In the genomic region with DNA sequence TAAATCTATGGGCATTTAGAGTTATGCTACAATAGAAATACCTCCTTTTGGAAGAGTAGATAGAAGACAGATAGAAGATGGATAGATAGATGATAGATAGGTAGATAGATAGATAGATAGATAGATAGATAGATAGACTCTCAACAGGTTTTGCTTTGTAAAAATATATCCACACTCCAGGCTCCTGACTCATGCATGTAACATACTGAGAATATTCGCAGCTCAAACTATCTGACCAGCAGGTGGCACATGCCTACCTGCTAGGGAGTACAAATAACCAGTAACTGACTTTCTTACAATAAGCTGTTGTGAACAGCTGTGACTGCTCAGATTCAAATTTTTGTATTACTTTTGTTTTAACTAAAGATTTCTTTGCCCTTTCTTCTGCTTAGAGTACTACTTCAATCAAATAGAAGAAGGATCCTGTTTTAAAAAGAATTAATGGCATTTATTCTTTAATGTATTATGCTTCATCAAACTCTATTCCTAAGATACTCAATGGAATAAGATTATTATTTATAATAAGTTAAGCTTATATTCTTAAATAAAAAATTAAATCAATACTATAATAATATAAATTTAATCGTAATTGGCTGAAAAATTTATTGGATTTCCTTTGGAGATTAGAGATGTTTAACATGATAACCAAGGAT, we compare ENCODE assay signal across 8 cellular contexts. TPM values are rescaled to one million over a fixed set of nuclear protein-coding genes. Genes with fewer than 3 reads are reported as not detected.
DNase-seq lines count a peak whose midpoint lies in the region; ATAC-seq and TF ChIP-seq lines count a peak whose summit lies in the region.

No MANE protein-coding gene starts in this region.

- H3K27ac ChIP-seq in psoas muscle, result no peak overlapping the region

- H3K4me3 ChIP-seq in psoas muscle, result no peak overlapping the region

- intact Hi-C loops in psoas muscle (cut with DNase I), result no loop called here

- no peaks in the 10 kb centered on the region for H3K4me1 ChIP-seq in psoas muscle

- POLR2A ChIA-PET in HEK293T (lab: Yijun Ruan, JAX), result interaction anchor here (0.5 to 1.1 kb wide), 2 partner anchors 16 to 127 kb away, joined by 3 to 8 read pairs; a partner anchor contains a TSS

- CTCF ChIA-PET in HEK293T (lab: Yijun Ruan, JAX), result interaction anchor here (0.7 to 1.5 kb wide), 9 partner anchors 15 to 359 kb away, joined by 3 to 13 read pairs (median 8); a partner anchor contains a TSS

- no peaks in the 10 kb centered on the region for H3K27me3 ChIP-seq in psoas muscle (ENCODE audit: insufficient read depth in 3 of 3, low read length in 2 of 3)

- TF ChIP-seq CTCF in psoas muscle (IDR thresholded peaks at IDR 0.05), result peak; percentile 25

- H3K9me3 ChIP-seq in psoas muscle, result no peaks in the 10 kb centered on the region

- WGBS in psoas muscle, 3 donors, result 14 to 22% (median 17%) methylated on average over 2 of the region's 2 CpGs

- peak; percentile 4 to 9 for DNase-seq in activated CD4-positive, alpha-beta T cell treated with anti-CD3 and anti-CD28 coated beads for 4 hours
- DNase-seq in activated CD4-positive, alpha-beta T cell treated with anti-CD3 and anti-CD28 coated beads for 1 hour, result no peak
- DNase-seq in HEK293T (ENCODE audit: extremely low spot score) (peak; percentile 41), LoVo (ENCODE audit: low spot score) (peak; percentile 74), T follicular helper cell (ENCODE audit: low read depth) (peak; percentile 3), psoas muscle (no peak)
- no peak for DNase-seq in activated CD8-positive, alpha-beta memory T cell treated with anti-CD3 and anti-CD28 coated beads, Interleukin-2, amount 50 U/mL, for 48 hours

- no peaks in the 10 kb centered on the region for H3K36me3 ChIP-seq in psoas muscle (ENCODE audit: insufficient read depth in 1 of 2, low read depth in 1 of 2)

- ATAC-seq in esophagus mucosa (peak; percentile 82), psoas muscle (no peak)

TF ChIP-seq in HEK293T, 16 proteins besides CTCF, POLR2A, EP300 and RAD21:
- no peak for TF ChIP-seq HDGF (IDR thresholded peaks at IDR 0.05; ENCODE audit: borderline replicate concordance)
- no peak for TF ChIP-seq CTBP1 (IDR thresholded peaks at IDR 0.05; ENCODE audit: borderline replicate concordance)
- no peak for TF ChIP-seq BHLHE40 (IDR thresholded peaks at IDR 0.05; ENCODE audit: borderline replicate concordance)
- no peak for TF ChIP-seq LEF1 (IDR thresholded peaks at IDR 0.05; ENCODE audit: borderline replicate concordance)
- no peak for TF ChIP-seq ARNT (IDR thresholded peaks at IDR 0.05)
- no peak for TF ChIP-seq ELF4 (IDR thresholded peaks at IDR 0.05)
- TF ChIP-seq FOXM1 (IDR thresholded peaks at IDR 0.05; ENCODE audit: borderline replicate concordance), result no peak
- TF ChIP-seq SP1 (IDR thresholded peaks at IDR 0.05), result no peak
- TF ChIP-seq SUZ12 (IDR thresholded peaks at IDR 0.05), result no peak
- TF ChIP-seq NFRKB (IDR thresholded peaks at IDR 0.05), result no peak

RNA-seq across cellular contexts. Expression of a gene that starts 15.8 kb away (rescaled TPM):
- 11.2 TPM for total RNA-seq in esophagus mucosa
- total RNA-seq in psoas muscle, result 1 to 10 TPM; 2.4 to 3.5 (median 3.1) TPM
- polyA plus RNA-seq in psoas muscle, result 1 to 10 TPM in 2 of 3 donors, under 1 TPM in 1; 0.98 to 1.4 (median 1.3) TPM

Comparison
In these comparisons a context has a peak if more than half of its experiments do, and no peak if none do; other contexts are left out.
1. DNase-seq: peak in activated CD4-positive, alpha-beta T cell treated with anti-CD3 and anti-CD28 coated beads for 4 hours (2 of 2), HEK293T (single experiment), LoVo (single experiment) and T follicular helper cell (single experiment); none in activated CD4-positive, alpha-beta T cell treated with anti-CD3 and anti-CD28 coated beads for 1 hour (single experiment), psoas muscle (0 of 2) and activated CD8-positive, alpha-beta memory T cell treated with anti-CD3 and anti-CD28 coated beads, Interleukin-2, amount 50 U/mL, for 48 hours (single experiment).